ENCODE assay signal across 30 cellular contexts in the genomic region with DNA sequence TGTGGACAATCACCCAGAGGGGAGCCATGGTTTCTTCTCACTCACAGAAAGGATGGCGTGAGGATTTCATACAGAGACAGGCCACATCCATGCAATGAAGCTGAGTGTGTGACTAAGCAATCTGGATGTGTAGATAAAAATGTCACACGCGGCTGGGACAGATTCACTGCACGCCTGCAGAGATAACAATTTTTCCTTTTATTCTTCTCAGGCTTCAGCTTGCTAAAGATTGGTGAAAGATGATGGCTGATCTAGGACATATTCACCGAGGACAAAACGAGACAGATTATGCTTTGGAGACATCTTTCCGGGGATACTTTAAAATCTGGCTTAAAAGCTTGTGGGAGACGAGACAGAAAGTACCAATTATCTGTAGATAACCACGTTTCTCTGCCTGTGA.
"Had no signal": no experiment of that assay in that cellular context is flagged by ENCODE, and none has a peak within 500 bp of the region (broad histone marks: within the 10 kb centered on the region; RNA-seq: fewer than 3 reads in every experiment).

No MANE protein-coding gene starts in this region.

- DNase-seq: activated B cell treated with CpG ODN at 0.5 μM for 24 hours; activated CD4-positive, alpha-beta T cell treated with anti-CD3 and anti-CD28 coated beads for 1 hour; activated CD4-positive, alpha-beta T cell treated with anti-CD3 and anti-CD28 coated beads, Interleukin-2, amount 10 ng/mL, durations not matched to agents 24 days and 14 days; activated CD4-positive, alpha-beta T cell treated with anti-CD3 and anti-CD28 coated beads, Interleukin-2, amount 50 U/mL, for 48 hours; activated CD8-positive, alpha-beta memory T cell treated with anti-CD3 and anti-CD28 coated beads, Interleukin-2, amount 10 ng/mL, durations not matched to agents 7 days and 5 days; activated effector memory CD4-positive, alpha-beta T cell treated with Interleukin-2 at 50 U/mL for 16 hours; activated naive CD4-positive, alpha-beta T cell; activated T-cell treated with anti-CD3 and anti-CD28 coated beads, Interleukin-2, amount 50 U/mL, for 24 hours; aorta; caudate nucleus; MV-4-11; NCI-H1092 treated with DMSO at 0.1 percent for 48 hours; NCI-H1417 treated with DMSO at 0.1 percent for 48 hours; NCI-H1694; NCI-H2029; NCI-H2107; NCI-H2171 treated with DMSO at 0.1 percent for 48 hours; NCI-H510A treated with DMSO at 0.1 percent for 48 hours; NCI-H69; NK-92 treated with Interleukin-12 subunit alpha and Interleukin-12 subunit beta, amount 100 ng/mL, for 24 hours; Peyer's patch; Right ventricle myocardium superior; T-helper 2 cell; T1000 had no signal

- H3K27me3 Mint-ChIP-seq: activated B cell treated with CpG ODN at 0.5 μM for 24 hours; activated CD4-positive, alpha-beta T cell treated with anti-CD3 and anti-CD28 coated beads, Interleukin-2, amount 10 ng/mL, durations not matched to agents 24 days and 14 days; activated CD8-positive, alpha-beta memory T cell treated with anti-CD3 and anti-CD28 coated beads, Interleukin-2, amount 10 ng/mL, durations not matched to agents 7 days and 5 days; activated naive CD4-positive, alpha-beta T cell treated with anti-CD3 and anti-CD28 coated beads, Interleukin-2, amount 50 U/mL, for 24 hours; activated T-cell treated with anti-CD3 and anti-CD28 coated beads, Interleukin-2, amount 50 U/mL, for 24 hours had no signal

- H3K4me3 ChIP-seq: breast epithelium, Peyer's patch, SJSA1 had no signal

- H3K9me3 ChIP-seq: breast epithelium, Peyer's patch, SJSA1 had no signal

- H3K4me1 Mint-ChIP-seq: activated B cell treated with CpG ODN at 0.5 μM for 24 hours; activated CD4-positive, alpha-beta T cell treated with anti-CD3 and anti-CD28 coated beads, Interleukin-2, amount 10 ng/mL, durations not matched to agents 24 days and 14 days; activated CD8-positive, alpha-beta memory T cell treated with anti-CD3 and anti-CD28 coated beads, Interleukin-2, amount 10 ng/mL, durations not matched to agents 7 days and 5 days; activated naive CD4-positive, alpha-beta T cell treated with anti-CD3 and anti-CD28 coated beads, Interleukin-2, amount 50 U/mL, for 24 hours had no signal

- H3K4me3 Mint-ChIP-seq: activated B cell treated with CpG ODN at 0.5 μM for 24 hours; activated CD4-positive, alpha-beta T cell treated with anti-CD3 and anti-CD28 coated beads, Interleukin-2, amount 10 ng/mL, durations not matched to agents 24 days and 14 days; activated CD8-positive, alpha-beta memory T cell treated with anti-CD3 and anti-CD28 coated beads, Interleukin-2, amount 10 ng/mL, durations not matched to agents 7 days and 5 days; activated naive CD4-positive, alpha-beta T cell treated with anti-CD3 and anti-CD28 coated beads, Interleukin-2, amount 50 U/mL, for 24 hours; activated T-cell treated with anti-CD3 and anti-CD28 coated beads, Interleukin-2, amount 50 U/mL, for 24 hours; activated T-helper 1 cell treated with anti-CD3 and anti-CD28 coated beads, Interleukin-12 subunit alpha, Interleukin-12 subunit beta, Interleukin-2, Interleukin-4 antibody, amounts not matched to agents 30 ng/mL and 10 ng/mL and 1 ng/mL, durations not matched to agents 14 hours and 24 hours and 36 hours had no signal

- H3K27ac Mint-ChIP-seq: activated B cell treated with CpG ODN at 0.5 μM for 24 hours; activated CD4-positive, alpha-beta T cell treated with anti-CD3 and anti-CD28 coated beads, Interleukin-2, amount 10 ng/mL, durations not matched to agents 24 days and 14 days; activated CD8-positive, alpha-beta memory T cell treated with anti-CD3 and anti-CD28 coated beads, Interleukin-2, amount 10 ng/mL, durations not matched to agents 7 days and 5 days; activated naive CD4-positive, alpha-beta T cell treated with anti-CD3 and anti-CD28 coated beads, Interleukin-2, amount 50 U/mL, for 24 hours; activated T-cell treated with anti-CD3 and anti-CD28 coated beads, Interleukin-2, amount 50 U/mL, for 24 hours; activated T-helper 1 cell treated with anti-CD3 and anti-CD28 coated beads, Interleukin-12 subunit alpha, Interleukin-12 subunit beta, Interleukin-2, Interleukin-4 antibody, amounts not matched to agents 30 ng/mL and 10 ng/mL and 1 ng/mL, durations not matched to agents 14 hours and 24 hours and 36 hours had no signal

- H3K36me3 ChIP-seq: breast epithelium, Peyer's patch, SJSA1 had no signal

- H3K36me3 Mint-ChIP-seq: activated CD8-positive, alpha-beta memory T cell treated with anti-CD3 and anti-CD28 coated beads, Interleukin-2, amount 10 ng/mL, durations not matched to agents 7 days and 5 days; activated naive CD4-positive, alpha-beta T cell treated with anti-CD3 and anti-CD28 coated beads, Interleukin-2, amount 50 U/mL, for 24 hours had no signal

- H3K27ac ChIP-seq: breast epithelium, KMS-11, Peyer's patch, RWPE1, SJSA1 had no signal

- H3K4me1 ChIP-seq: breast epithelium, Peyer's patch, SJSA1 had no signal

- ATAC-seq: activated CD8-positive, alpha-beta memory T cell treated with anti-CD3 and anti-CD28 coated beads, Interleukin-2, amount 10 ng/mL, durations not matched to agents 7 days and 5 days had no signal

- H3K27me3 ChIP-seq: breast epithelium, Peyer's patch, SJSA1 had no signal
